ENCODE assay signal across 22 cellular contexts in the genomic region with DNA sequence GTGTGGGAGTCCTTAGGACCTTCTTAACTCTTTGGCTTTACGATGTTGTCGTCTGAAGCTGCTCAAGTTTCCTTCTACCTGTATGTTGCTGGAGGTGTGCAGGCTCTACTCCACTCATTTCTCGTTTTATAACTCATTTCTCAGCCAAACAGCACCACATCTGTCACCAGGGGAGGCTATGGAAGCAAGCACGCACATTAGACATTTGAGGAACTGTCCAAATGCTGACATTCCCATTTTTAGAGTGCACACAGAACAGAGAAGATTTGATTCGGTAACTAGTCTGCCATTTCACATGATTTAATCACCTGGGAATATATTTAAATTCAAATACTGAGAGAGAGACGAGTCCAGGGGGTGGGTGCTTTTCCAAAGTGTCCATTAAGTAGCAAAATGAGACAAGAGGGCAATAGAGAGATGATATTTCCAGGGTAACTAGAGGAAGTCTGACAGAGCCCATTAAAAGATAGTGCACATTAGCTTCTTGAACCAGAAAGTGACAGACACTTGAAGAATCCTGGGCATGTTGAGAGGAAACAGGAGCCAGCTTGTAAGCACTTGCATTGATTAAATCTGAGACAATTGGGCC.
A peak's percentile ranks its signal among the peaks of the same experiment; 100 is the strongest.
DNase-seq lines count a peak whose midpoint lies in the region; ATAC-seq and TF ChIP-seq lines count a peak whose summit lies in the region.
"Had no signal": no experiment of that assay in that cellular context is flagged by ENCODE, and none has a peak within 500 bp of the region (broad histone marks: within the 10 kb centered on the region; RNA-seq: fewer than 3 reads in every experiment).

No MANE protein-coding gene starts in this region.

- no peaks in the 10 kb centered on the region for H3K27me3 ChIP-seq in cardiac muscle cell
- H3K27me3 ChIP-seq in hepatocyte = no peaks in the 10 kb centered on the region
- H3K27me3 ChIP-seq in esophagus muscularis mucosa = no peaks in the 10 kb centered on the region
- H3K27me3 ChIP-seq: tibial nerve had no signal

- H3K36me3 ChIP-seq in cardiac muscle cell (no peaks in the 10 kb centered on the region), hepatocyte (replicated peaks; ENCODE audit: insufficient read depth, low read depth) (no peaks in the 10 kb centered on the region), esophagus muscularis mucosa (no peaks in the 10 kb centered on the region)
- H3K36me3 ChIP-seq: HAP-1, tibial nerve, WERI-Rb-1 had no signal

- no peak overlapping the region for H3K27ac ChIP-seq in cardiac muscle cell
- no peak overlapping the region for H3K27ac ChIP-seq in hepatocyte
- no peak overlapping the region for H3K27ac ChIP-seq in esophagus muscularis mucosa (replicated peaks in 1 of 4)
- H3K27ac ChIP-seq: RWPE1, tibial nerve, WERI-Rb-1 had no signal

- no peaks in the 10 kb centered on the region for H3K9me2 ChIP-seq in hepatocyte (replicated peaks; ENCODE audit: insufficient read depth)
- H3K9me2 ChIP-seq: SK-N-SH had no signal

- H3K4me3 ChIP-seq in cardiac muscle cell (no peak overlapping the region), hepatocyte (no peak overlapping the region), esophagus muscularis mucosa (no peak overlapping the region)
- H3K4me3 ChIP-seq: HAP-1, tibial nerve had no signal

- H3K4me1 ChIP-seq in cardiac muscle cell (ENCODE audit: low read depth) = no peaks in the 10 kb centered on the region
- no peaks in the 10 kb centered on the region for H3K4me1 ChIP-seq in hepatocyte (ENCODE audit: insufficient read depth)
- no peaks in the 10 kb centered on the region for H3K4me1 ChIP-seq in esophagus muscularis mucosa
- H3K4me1 ChIP-seq: HAP-1, tibial nerve had no signal

- TF ChIP-seq CTCF in cardiac muscle cell (IDR thresholded peaks at IDR 0.05; ENCODE audit: low read depth, low read length) (no peak), hepatocyte (IDR thresholded peaks at IDR 0.05; ENCODE audit: poor library complexity) (peak; percentile 34), esophagus muscularis mucosa (IDR thresholded peaks at IDR 0.05) (no peak)

- no peak for ATAC-seq in left ventricle myocardium superior
- ATAC-seq: esophagus mucosa; right cardiac atrium; stimulated activated naive CD8-positive, alpha-beta T cell treated with anti-CD3 and anti-CD28 coated beads, Interleukin-15, amount 100 ng/mL, for 72 hours had no signal

- no peak overlapping the region for H3K4me2 ChIP-seq in hepatocyte
- H3K4me2 ChIP-seq: SK-N-SH had no signal

- no peaks in the 10 kb centered on the region for H3K79me2 ChIP-seq in hepatocyte

- TF ChIP-seq EP300 in esophagus muscularis mucosa (IDR thresholded peaks at IDR 0.05) = no peak

- 61% methylated on average over 6 of the region's 6 CpGs for WGBS in hepatocyte (ENCODE audit: low lambda C conversion rate, missing lambda C conversion rate)
- WGBS in esophagus muscularis mucosa = 36% methylated on average over 6 of the region's 6 CpGs

- H3K9me3 ChIP-seq in cardiac muscle cell (ENCODE audit: low read depth) (no peaks in the 10 kb centered on the region), hepatocyte (ENCODE audit: low read depth) (no peaks in the 10 kb centered on the region), esophagus muscularis mucosa (no peaks in the 10 kb centered on the region)
- H3K9me3 ChIP-seq: HAP-1, tibial nerve had no signal

- peak; percentile 2 to 54 for DNase-seq in cardiac muscle cell (ENCODE audit: low read depth in 1 of 2, low spot score in 1 of 2)
- no peak for DNase-seq in left ventricle myocardium superior
- DNase-seq in NCI-H2171 treated with DMSO at 0.1 percent for 48 hours (lab: John Stamatoyannopoulos, UW) = peak; percentile 74
- DNase-seq in hepatocyte (ENCODE audit: low spot score) = peak; percentile 32
- no peak for DNase-seq in GF-D8 (lab: John Stamatoyannopoulos, UW)
- no peak for DNase-seq in esophagus muscularis mucosa (ENCODE audit: extremely low spot score)
- DNase-seq in NCI-H2107 treated with DMSO at 0.1 percent for 48 hours (lab: John Stamatoyannopoulos, UW; ENCODE audit: unreplicated experiment) = no peak
- no peak for DNase-seq in HK-2 (ENCODE audit: unreplicated experiment)
- DNase-seq: activated CD8-positive, alpha-beta memory T cell treated with anti-CD3 and anti-CD28 coated beads, Interleukin-2, amount 50 U/mL, for 4 hours; activated naive CD8-positive, alpha-beta T cell treated with anti-CD3 and anti-CD28 coated beads for 36 hours; C1 segment of cervical spinal cord; kidney; NCI-H69; right cardiac atrium; SK-N-SH; stimulated activated naive CD8-positive, alpha-beta T cell treated with anti-CD3 and anti-CD28 coated beads, Interleukin-15, amount 100 ng/mL, for 72 hours; T-helper 2 cell; WERI-Rb-1 had no signal

- H4K20me1 ChIP-seq in hepatocyte (ENCODE audit: insufficient read depth, poor library complexity, severe bottlenecking) = no peaks in the 10 kb centered on the region

- intact Hi-C loops in left ventricle myocardium superior (cut with micrococcal nuclease) (no loop called here), esophagus muscularis mucosa (cut with DNase I) (no loop called here)

- TF ChIP-seq POLR2A in esophagus muscularis mucosa (IDR thresholded peaks at IDR 0.05; ENCODE audit: low read depth) = no peak

- no peak overlapping the region for H2AFZ ChIP-seq in hepatocyte

Comparison
In these comparisons a context has a peak if more than half of its experiments do, and no peak if none do; other contexts are left out.
1. DNase-seq: peak in cardiac muscle cell (2 of 2), NCI-H2171 treated with DMSO at 0.1 percent for 48 hours (single experiment) and hepatocyte (single experiment); none in left ventricle myocardium superior (single experiment), GF-D8 (single experiment), esophagus muscularis mucosa (single experiment), NCI-H2107 treated with DMSO at 0.1 percent for 48 hours (single experiment) and HK-2 (single experiment).